ENCODE assay signal across 1 cellular context in the genomic region with DNA sequence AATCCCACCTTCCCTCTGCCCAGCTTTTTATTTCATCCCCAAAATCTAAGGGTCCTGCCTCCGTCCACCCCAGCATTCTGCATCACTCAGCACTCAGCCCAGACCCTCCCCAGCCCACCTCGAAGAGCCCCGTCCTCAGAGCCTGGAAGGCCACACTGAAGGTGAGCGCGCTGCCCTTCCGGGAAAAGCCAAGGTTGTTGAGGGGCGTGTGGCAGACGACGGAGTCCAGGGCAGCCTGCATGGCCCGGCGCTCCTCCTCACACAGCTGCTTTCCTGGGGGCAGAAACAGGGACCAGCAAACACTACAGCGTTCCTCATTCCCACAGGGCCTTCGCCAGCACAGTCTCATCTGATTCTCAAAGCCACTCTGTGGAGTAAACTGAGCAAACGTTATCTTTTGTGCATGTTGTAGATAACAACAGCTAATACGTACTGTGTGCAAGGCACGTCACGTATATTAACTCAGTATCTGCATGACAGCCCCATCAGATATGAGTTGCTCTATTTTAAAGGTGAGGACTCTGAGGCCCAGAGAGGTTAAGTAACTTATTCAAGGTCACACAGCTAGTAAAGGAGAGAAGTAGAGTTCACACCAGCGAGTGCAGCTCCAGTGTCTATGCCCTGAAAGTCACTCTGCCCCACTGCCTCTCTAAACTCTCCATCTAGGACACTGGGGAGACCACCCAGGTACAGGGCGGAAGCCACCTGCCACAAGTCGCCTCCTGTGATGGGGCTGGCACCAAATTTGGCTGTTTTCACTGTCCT.
TF ChIP-seq lines count a peak whose summit lies in the region.

No MANE protein-coding gene starts in this region.

TF ChIP-seq in HepG2, 621 proteins besides CTCF, POLR2A, EP300 and RAD21:
- peak; percentile 55 for TF ChIP-seq ZMYM3 (CRISPR knock-in tag; IDR thresholded peaks at IDR 0.05)
- TF ChIP-seq ZNF768 (CRISPR knock-in tag; IDR thresholded peaks at IDR 0.05), result peak; percentile 93
- no peak for TF ChIP-seq ZNF414 (CRISPR knock-in tag; IDR thresholded peaks at IDR 0.05)
